In genomic region chr3:39707314-39707909, GRCh38 we compare ENCODE assay signal across 8 cellular contexts.
DNase-seq lines count a peak whose midpoint lies in the region; ATAC-seq, FAIRE-seq and TF ChIP-seq lines count a peak whose summit lies in the region.

No MANE protein-coding gene starts in this region.

- CTCF ChIA-PET in HepG2 (lab: Yijun Ruan, JAX; ENCODE audit: low intra/inter-chr PET ratio, low total read pairs), result interaction anchor here (2.3 kb wide), 1 partner anchor 283 kb away, joined by 15 read pairs; no protein-coding TSS in a partner anchor

- WGBS in HepG2 (ENCODE audit: low lambda C conversion rate), result 1% methylated on average over 5 of the region's 5 CpGs

- H3K27ac Mint-ChIP-seq in activated naive CD8-positive, alpha-beta T cell treated with anti-CD3 and anti-CD28 coated beads, Interleukin-2, amount 50 U/mL, for 24 hours, result no peak overlapping the region

- in situ Hi-C loops in HepG2 (cut with HindIII; ENCODE audit: extremely low pct_ligation_motif_present, low pct_unique_long_range_greater_than_20kb), result loop anchor here (5.0 to 25.0 kb wide), 2 partner anchors 280 to 480 kb away; no protein-coding TSS in a partner anchor

- H3K9me3 ChIP-seq in HepG2 (ENCODE audit: low read length), result no peaks in the 10 kb centered on the region

- intact Hi-C loops in HepG2 (cut with micrococcal nuclease; ENCODE audit: unreplicated experiment), result loop anchor here (1.0 to 5.0 kb wide), 3 partner anchors 105 to 472 kb away; no protein-coding TSS in a partner anchor

- TF ChIP-seq EP300 in HepG2 (IDR thresholded peaks at IDR 0.05; ENCODE audit: low read depth in 2 of 2, low read length in 2 of 2) (no peak), HepG2 (CRISPR knock-in tag; IDR thresholded peaks at IDR 0.05; ENCODE audit: borderline replicate concordance) (no peak)

- no peaks in the 10 kb centered on the region for H3K27me3 ChIP-seq in HepG2 (ENCODE audit: control insufficient read depth in 1 of 2, insufficient read depth in 2 of 2, low read length in 2 of 2)

- no peaks in the 10 kb centered on the region for H3K4me1 Mint-ChIP-seq in activated naive CD8-positive, alpha-beta T cell treated with anti-CD3 and anti-CD28 coated beads, Interleukin-2, amount 50 U/mL, for 24 hours

- no peaks in the 10 kb centered on the region for H3K9me3 Mint-ChIP-seq in activated naive CD8-positive, alpha-beta T cell treated with anti-CD3 and anti-CD28 coated beads, Interleukin-2, amount 50 U/mL, for 24 hours

- ATAC-seq in HG03571 (IDR thresholded peaks at IDR 0.05; ENCODE audit: unreplicated experiment) (peak; percentile 61), HepG2 (peak; percentile 57), HG03196 (IDR thresholded peaks at IDR 0.05; ENCODE audit: unreplicated experiment) (no peak)
- no peak for ATAC-seq in activated naive CD8-positive, alpha-beta T cell treated with anti-CD3 and anti-CD28 coated beads, Interleukin-2, amount 50 U/mL, for 24 hours

- no peak overlapping the region for H3K4me3 Mint-ChIP-seq in activated naive CD8-positive, alpha-beta T cell treated with anti-CD3 and anti-CD28 coated beads, Interleukin-2, amount 50 U/mL, for 24 hours

- TF ChIP-seq RAD21 in HepG2 (CRISPR knock-in tag; IDR thresholded peaks at IDR 0.05), result no peak

- POLR2A ChIA-PET in HepG2 (lab: Yijun Ruan, JAX), result no interaction called here

- no peaks in the 10 kb centered on the region for H4K20me1 ChIP-seq in HepG2 (ENCODE audit: insufficient read depth, low read length)

- H3K9ac ChIP-seq in HepG2 (ENCODE audit: insufficient read depth, low read depth, low read length), result no peak overlapping the region

- no peak overlapping the region for H3K4me2 ChIP-seq in HepG2 (ENCODE audit: low read depth, low read length)

- H3K27me3 Mint-ChIP-seq in activated naive CD8-positive, alpha-beta T cell treated with anti-CD3 and anti-CD28 coated beads, Interleukin-2, amount 50 U/mL, for 24 hours, result peaks cover 9% of the 10 kb centered on the region

- peak; percentile 63 for FAIRE-seq in HepG2 (lab: Jason Lieb, UNC)

- TF ChIP-seq POLR2A in HepG2 (IDR thresholded peaks at IDR 0.05; ENCODE audit: insufficient read depth in 1 of 2, low read depth in 2 of 2, low read length in 2 of 2), result no peak

- H3K4me1 ChIP-seq in HepG2 (ENCODE audit: insufficient read depth, low read length), result no peaks in the 10 kb centered on the region

- peak; percentile 52 for DNase-seq in GM03348 (ENCODE audit: low spot score)
- DNase-seq in astrocyte of the hippocampus (ENCODE audit: low read depth, low spot score), result peak; percentile 61
- DNase-seq in HepG2 (ENCODE audit: low spot score), result peak; percentile 13
- DNase-seq in activated naive CD8-positive, alpha-beta T cell treated with anti-CD3 and anti-CD28 coated beads, Interleukin-2, amount 50 U/mL, for 24 hours, result no peak
- no peak for DNase-seq in stimulated activated CD4-positive, alpha-beta T cell treated with anti-CD3 and anti-CD28 coated beads, Interleukin-4, amount 100 ng/mL, for 24 hours

- H3K36me3 ChIP-seq in HepG2 (replicated peaks in 1 of 2; ENCODE audit: control insufficient read depth in 1 of 2, insufficient read depth in 2 of 2, low read length in 2 of 2), result no peaks in the 10 kb centered on the region

- TF ChIP-seq CTCF in 22Rv1 (IDR thresholded peaks at IDR 0.05), result peak; percentile 80
- TF ChIP-seq CTCF in HepG2 (CRISPR knock-in tag; IDR thresholded peaks at IDR 0.05), result peak; percentile 62

- H3K27ac ChIP-seq in 22Rv1 (no peak overlapping the region), HepG2 (ENCODE audit: extremely low read length, insufficient read depth, low read length) (no peak overlapping the region)

- H3K79me2 ChIP-seq in HepG2 (ENCODE audit: insufficient read depth, low read length), result no peaks in the 10 kb centered on the region

- BruUV-seq in HepG2 (replicated peaks; lab: Mats Ljungman, UMichigan), result no TSS peak

- H2AFZ ChIP-seq in HepG2 (ENCODE audit: low read length), result no peak overlapping the region

- H3K4me3 ChIP-seq in HepG2 (replicated peaks in 1 of 3; ENCODE audit: insufficient read depth in 1 of 3, low read depth in 2 of 3, low read length in 3 of 3), result no peak overlapping the region

- no peaks in the 10 kb centered on the region for H3K36me3 Mint-ChIP-seq in activated naive CD8-positive, alpha-beta T cell treated with anti-CD3 and anti-CD28 coated beads, Interleukin-2, amount 50 U/mL, for 24 hours (ENCODE audit: low read depth)

TF ChIP-seq in HepG2, 621 proteins besides CTCF, POLR2A, EP300 and RAD21:
- TF ChIP-seq RARG (CRISPR knock-in tag; IDR thresholded peaks at IDR 0.05; ENCODE audit: low read depth) (no peak), ARID3A (IDR thresholded peaks at IDR 0.05; ENCODE audit: low read depth, low read length) (0 out of 2 replicates have a peak, but pooled peaks have one; percentile 18), SMC3 (IDR thresholded peaks at IDR 0.05; ENCODE audit: low read length) (peak; percentile 60; the same call in 1 of the 2 replicates), STAG1 (CRISPR knock-in tag; IDR thresholded peaks at IDR 0.05) (peak; percentile 53)

Comparison
In these comparisons a context has a peak if more than half of its experiments do, and no peak if none do; other contexts are left out.
1. DNase-seq: peak in GM03348 (single experiment), astrocyte of the hippocampus (single experiment) and HepG2 (single experiment); none in activated naive CD8-positive, alpha-beta T cell treated with anti-CD3 and anti-CD28 coated beads, Interleukin-2, amount 50 U/mL, for 24 hours (single experiment) and stimulated activated CD4-positive, alpha-beta T cell treated with anti-CD3 and anti-CD28 coated beads, Interleukin-4, amount 100 ng/mL, for 24 hours (single experiment).
2. ATAC-seq: peak in HG03571 (single experiment) and HepG2 (single experiment); none in activated naive CD8-positive, alpha-beta T cell treated with anti-CD3 and anti-CD28 coated beads, Interleukin-2, amount 50 U/mL, for 24 hours (single experiment) and HG03196 (single experiment).